1 cellular context compared by ENCODE assay signal in genomic region chr17:43483674-43484551, GRCh38.
A peak's percentile ranks its signal among the peaks of the same experiment; 100 is the strongest.
TF ChIP-seq lines count a peak whose summit lies in the region.

Gene DHX8, plus strand, starts transcription at chr17:43483975. Its CDS starts 63 bp downstream, at chr17:43484038.

TF ChIP-seq in A549, 52 proteins besides CTCF, POLR2A, EP300 and RAD21 (continued from another document):
- TF ChIP-seq, protein P1, sequence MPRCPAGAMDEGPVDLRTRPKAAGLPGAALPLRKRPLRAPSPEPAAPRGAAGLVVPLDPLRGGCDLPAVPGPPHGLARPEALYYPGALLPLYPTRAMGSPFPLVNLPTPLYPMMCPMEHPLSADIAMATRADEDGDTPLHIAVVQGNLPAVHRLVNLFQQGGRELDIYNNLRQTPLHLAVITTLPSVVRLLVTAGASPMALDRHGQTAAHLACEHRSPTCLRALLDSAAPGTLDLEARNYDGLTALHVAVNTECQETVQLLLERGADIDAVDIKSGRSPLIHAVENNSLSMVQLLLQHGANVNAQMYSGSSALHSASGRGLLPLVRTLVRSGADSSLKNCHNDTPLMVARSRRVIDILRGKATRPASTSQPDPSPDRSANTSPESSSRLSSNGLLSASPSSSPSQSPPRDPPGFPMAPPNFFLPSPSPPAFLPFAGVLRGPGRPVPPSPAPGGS (IDR thresholded peaks at IDR 0.05), result peak; percentile 89; the same call in 2 of the 3 replicates
- TF ChIP-seq SREBF2 (IDR thresholded peaks at IDR 0.05) (no peak), EHF (CRISPR knock-in tag; IDR thresholded peaks at IDR 0.05) (no peak), RNF2 (IDR thresholded peaks at IDR 0.05; ENCODE audit: borderline replicate concordance, low read depth) (no peak), NR3C1 (IDR thresholded peaks at IDR 0.05) (no peak), PHF8 (IDR thresholded peaks at IDR 0.05; ENCODE audit: borderline replicate concordance, low read depth) (peak; percentile 84), KDM1A (IDR thresholded peaks at IDR 0.05; ENCODE audit: low read depth) (no peak), TFCP2L1 (CRISPR knock-in tag; IDR thresholded peaks at IDR 0.05) (no peak), NPAS2 (CRISPR knock-in tag; IDR thresholded peaks at IDR 0.05; ENCODE audit: borderline replicate concordance) (no peak), MAFK (IDR thresholded peaks at IDR 0.05; ENCODE audit: partially characterized antibody) (peak; percentile 23), HOXB5 (CRISPR knock-in tag; IDR thresholded peaks at IDR 0.05) (peak; percentile 81), BHLHE40 (IDR thresholded peaks at IDR 0.05; ENCODE audit: low read depth, low read length) (no peak), RCOR1 (IDR thresholded peaks at IDR 0.05; ENCODE audit: low read depth, low read length) (no peak), EHMT2 (IDR thresholded peaks at IDR 0.05; ENCODE audit: low read depth) (no peak), FOXS1 (CRISPR knock-in tag; IDR thresholded peaks at IDR 0.05) (peak; percentile 87; the same call in 1 of the 2 replicates), CBX8 (IDR thresholded peaks at IDR 0.05) (no peak), ZC3H11A (IDR thresholded peaks at IDR 0.05) (no peak), POLR2AphosphoS2 (conservative IDR thresholded peaks at IDR 0.05; ENCODE audit: low read length) (no peak), RFX5 (IDR thresholded peaks at IDR 0.05) (peak; percentile 74; the same call in 1 of the 2 replicates), CBX2 (IDR thresholded peaks at IDR 0.05; ENCODE audit: borderline replicate concordance, low read depth) (no peak), ZSCAN20 (CRISPR knock-in tag; IDR thresholded peaks at IDR 0.05) (no peak), CHD4 (IDR thresholded peaks at IDR 0.05; ENCODE audit: borderline replicate concordance) (no peak), CEBPB (IDR thresholded peaks at IDR 0.05) (no peak; a peak in 1 of 4 replicates), HOXB13 (CRISPR knock-in tag; IDR thresholded peaks at IDR 0.05; ENCODE audit: low read depth) (no peak), TP53 (CRISPR knock-in tag; IDR thresholded peaks at IDR 0.05) (no peak), HDAC2 (IDR thresholded peaks at IDR 0.05) (no peak), ESRRA (IDR thresholded peaks at IDR 0.05; ENCODE audit: borderline replicate concordance, low read length) (peak; percentile 55; the same call in 1 of the 2 replicates), JUNB (IDR thresholded peaks at IDR 0.05) (no peak), HOXA7 (CRISPR knock-in tag; IDR thresholded peaks at IDR 0.05) (no peak)
- TF ChIP-seq, protein P2, sequence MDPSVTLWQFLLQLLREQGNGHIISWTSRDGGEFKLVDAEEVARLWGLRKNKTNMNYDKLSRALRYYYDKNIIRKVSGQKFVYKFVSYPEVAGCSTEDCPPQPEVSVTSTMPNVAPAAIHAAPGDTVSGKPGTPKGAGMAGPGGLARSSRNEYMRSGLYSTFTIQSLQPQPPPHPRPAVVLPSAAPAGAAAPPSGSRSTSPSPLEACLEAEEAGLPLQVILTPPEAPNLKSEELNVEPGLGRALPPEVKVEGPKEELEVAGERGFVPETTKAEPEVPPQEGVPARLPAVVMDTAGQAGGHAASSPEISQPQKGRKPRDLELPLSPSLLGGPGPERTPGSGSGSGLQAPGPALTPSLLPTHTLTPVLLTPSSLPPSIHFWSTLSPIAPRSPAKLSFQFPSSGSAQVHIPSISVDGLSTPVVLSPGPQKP (IDR thresholded peaks at IDR 0.05; ENCODE audit: low read depth, low read length), result no peak; the same call in 1 of the 2 replicates
- TF ChIP-seq, protein P3, sequence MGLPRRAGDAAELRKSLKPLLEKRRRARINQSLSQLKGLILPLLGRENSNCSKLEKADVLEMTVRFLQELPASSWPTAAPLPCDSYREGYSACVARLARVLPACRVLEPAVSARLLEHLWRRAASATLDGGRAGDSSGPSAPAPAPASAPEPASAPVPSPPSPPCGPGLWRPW (IDR thresholded peaks at IDR 0.05), result no peak
- TF ChIP-seq, protein P4, sequence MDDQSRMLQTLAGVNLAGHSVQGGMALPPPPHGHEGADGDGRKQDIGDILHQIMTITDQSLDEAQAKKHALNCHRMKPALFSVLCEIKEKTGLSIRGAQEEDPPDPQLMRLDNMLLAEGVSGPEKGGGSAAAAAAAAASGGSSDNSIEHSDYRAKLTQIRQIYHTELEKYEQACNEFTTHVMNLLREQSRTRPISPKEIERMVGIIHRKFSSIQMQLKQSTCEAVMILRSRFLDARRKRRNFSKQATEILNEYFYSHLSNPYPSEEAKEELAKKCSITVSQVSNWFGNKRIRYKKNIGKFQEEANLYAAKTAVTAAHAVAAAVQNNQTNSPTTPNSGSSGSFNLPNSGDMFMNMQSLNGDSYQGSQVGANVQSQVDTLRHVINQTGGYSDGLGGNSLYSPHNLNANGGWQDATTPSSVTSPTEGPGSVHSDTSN (IDR thresholded peaks at IDR 0.05), result no peak; the same call in 1 of the 2 replicates
- TF ChIP-seq, protein P5, sequence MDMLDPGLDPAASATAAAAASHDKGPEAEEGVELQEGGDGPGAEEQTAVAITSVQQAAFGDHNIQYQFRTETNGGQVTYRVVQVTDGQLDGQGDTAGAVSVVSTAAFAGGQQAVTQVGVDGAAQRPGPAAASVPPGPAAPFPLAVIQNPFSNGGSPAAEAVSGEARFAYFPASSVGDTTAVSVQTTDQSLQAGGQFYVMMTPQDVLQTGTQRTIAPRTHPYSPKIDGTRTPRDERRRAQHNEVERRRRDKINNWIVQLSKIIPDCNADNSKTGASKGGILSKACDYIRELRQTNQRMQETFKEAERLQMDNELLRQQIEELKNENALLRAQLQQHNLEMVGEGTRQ (IDR thresholded peaks at IDR 0.05), result no peak
- TF ChIP-seq, protein P6, sequence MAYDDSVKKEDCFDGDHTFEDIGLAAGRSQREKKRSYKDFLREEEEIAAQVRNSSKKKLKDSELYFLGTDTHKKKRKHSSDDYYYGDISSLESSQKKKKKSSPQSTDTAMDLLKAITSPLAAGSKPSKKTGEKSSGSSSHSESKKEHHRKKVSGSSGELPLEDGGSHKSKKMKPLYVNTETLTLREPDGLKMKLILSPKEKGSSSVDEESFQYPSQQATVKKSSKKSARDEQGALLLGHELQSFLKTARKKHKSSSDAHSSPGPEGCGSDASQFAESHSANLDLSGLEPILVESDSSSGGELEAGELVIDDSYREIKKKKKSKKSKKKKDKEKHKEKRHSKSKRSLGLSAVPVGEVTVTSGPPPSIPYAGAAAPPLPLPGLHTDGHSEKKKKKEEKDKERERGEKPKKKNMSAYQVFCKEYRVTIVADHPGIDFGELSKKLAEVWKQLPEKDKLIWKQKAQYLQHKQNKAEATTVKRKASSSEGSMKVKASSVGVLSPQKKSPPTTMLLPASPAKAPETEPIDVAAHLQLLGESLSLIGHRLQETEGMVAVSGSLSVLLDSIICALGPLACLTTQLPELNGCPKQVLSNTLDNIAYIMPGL (CRISPR knock-in tag; IDR thresholded peaks at IDR 0.05; ENCODE audit: borderline replicate concordance), result no peak
- TF ChIP-seq, protein P7, sequence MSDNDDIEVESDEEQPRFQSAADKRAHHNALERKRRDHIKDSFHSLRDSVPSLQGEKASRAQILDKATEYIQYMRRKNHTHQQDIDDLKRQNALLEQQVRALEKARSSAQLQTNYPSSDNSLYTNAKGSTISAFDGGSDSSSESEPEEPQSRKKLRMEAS (IDR thresholded peaks at IDR 0.05), result peak; percentile 94
TF ChIP-seq in A549: peak in this region for 15.
